In genomic region chr1:223763881-223764280, GRCh38 we compare ENCODE assay signal across 20 cellular contexts. TPM values are rescaled to one million over a fixed set of nuclear protein-coding genes. Genes with fewer than 3 reads are reported as not detected.
DNase-seq lines count a peak whose midpoint lies in the region; FAIRE-seq and TF ChIP-seq lines count a peak whose summit lies in the region.
"Had no signal": no experiment of that assay in that cellular context is flagged by ENCODE, and none has a peak within 500 bp of the region (broad histone marks: within the 10 kb centered on the region; RNA-seq: fewer than 3 reads in every experiment).

No MANE protein-coding gene starts in this region.

- 89% methylated on average over 4 of the region's 5 CpGs for WGBS in mesenchymal stem cell

- H3K27me3 ChIP-seq in left ventricle myocardium inferior (ENCODE audit: low read depth) (no peaks in the 10 kb centered on the region), astrocyte (ENCODE audit: insufficient read depth, low read length) (no peaks in the 10 kb centered on the region), mesenchymal stem cell (ENCODE audit: control insufficient read depth in 1 of 2, insufficient read depth in 1 of 2, low read length in 2 of 2) (no peaks in the 10 kb centered on the region)

- no peak overlapping the region for H3K4ac ChIP-seq in mesenchymal stem cell (ENCODE audit: low read depth in 1 of 2, low read length in 2 of 2)

- peak overlapping the region; percentile 71 for H3K27ac ChIP-seq in left ventricle myocardium inferior (replicated peaks)
- peak overlapping the region; percentile 8 for H3K27ac ChIP-seq in astrocyte (ENCODE audit: low read depth, low read length)
- no peak overlapping the region for H3K27ac ChIP-seq in mesenchymal stem cell (ENCODE audit: low read length, poor library complexity, severe bottlenecking)
- peak overlapping the region; percentile 73 for H3K27ac ChIP-seq in temporal lobe (ENCODE audit: low read depth, low read length)

- H3K4me3 Mint-ChIP-seq in astrocyte (ENCODE audit: unreplicated experiment) = no peak overlapping the region
- H3K4me3 Mint-ChIP-seq: CD4-positive, CD25-positive, alpha-beta regulatory T cell had no signal

- H2AK5ac ChIP-seq in mesenchymal stem cell (ENCODE audit: low read length, severe bottlenecking) = no peak overlapping the region

- no peak overlapping the region for H4K8ac ChIP-seq in mesenchymal stem cell (ENCODE audit: low read length)

- H3K4me1 ChIP-seq in left ventricle myocardium inferior = peaks cover 10% of the 10 kb centered on the region
- H3K4me1 ChIP-seq in astrocyte (ENCODE audit: insufficient read depth, low read length) = peaks cover 7% of the 10 kb centered on the region
- peaks cover 4% of the 10 kb centered on the region for H3K4me1 ChIP-seq in mesenchymal stem cell (ENCODE audit: control insufficient read depth, insufficient read depth, low read depth, low read length)

- H3K9me3 Mint-ChIP-seq in astrocyte (ENCODE audit: unreplicated experiment) = peaks cover 2% of the 10 kb centered on the region
- H3K9me3 Mint-ChIP-seq: CD4-positive, CD25-positive, alpha-beta regulatory T cell had no signal

- no peaks in the 10 kb centered on the region for H3K27me3 Mint-ChIP-seq in astrocyte (ENCODE audit: low read depth, unreplicated experiment)
- H3K27me3 Mint-ChIP-seq: CD4-positive, CD25-positive, alpha-beta regulatory T cell had no signal

- H3K9me3 ChIP-seq in left ventricle myocardium inferior (replicated peaks) (no peaks in the 10 kb centered on the region), astrocyte (ENCODE audit: insufficient read depth, low read depth, low read length) (no peaks in the 10 kb centered on the region), mesenchymal stem cell (ENCODE audit: control insufficient read depth, low read length) (no peaks in the 10 kb centered on the region)

- H3K36me3 ChIP-seq in left ventricle myocardium inferior = peaks cover 83% of the 10 kb centered on the region
- H3K36me3 ChIP-seq in astrocyte (ENCODE audit: insufficient read depth, low read length) = peaks cover 73% of the 10 kb centered on the region
- H3K36me3 ChIP-seq in mesenchymal stem cell (ENCODE audit: control insufficient read depth in 1 of 2, insufficient read depth in 2 of 2, low read depth in 1 of 2, low read length in 2 of 2) = peaks cover 54 to 83% of the 10 kb centered on the region in 2 experiments

- H3K4me2 ChIP-seq in astrocyte (ENCODE audit: low read length) (no peak overlapping the region), mesenchymal stem cell (ENCODE audit: low read length, poor library complexity, severe bottlenecking) (no peak overlapping the region)

- intact Hi-C loops in left ventricle myocardium inferior (cut with micrococcal nuclease) (no loop called here), cardiac septum (cut with DNase I) (no loop called here)

- H3K79me1 ChIP-seq in mesenchymal stem cell (replicated peaks; ENCODE audit: low read length, poor library complexity, severe bottlenecking) = peaks cover 28% of the 10 kb centered on the region

- H2BK12ac ChIP-seq in mesenchymal stem cell (ENCODE audit: low read length in 2 of 2) = no peak overlapping the region

- H3K27ac Mint-ChIP-seq in astrocyte (ENCODE audit: unreplicated experiment) = peak overlapping the region; percentile 91

- H2AFZ ChIP-seq in astrocyte (ENCODE audit: low read depth, low read length) (no peak overlapping the region), mesenchymal stem cell (ENCODE audit: low read depth, low read length) (no peak overlapping the region)
- H2AFZ ChIP-seq: GM23248 had no signal

- peaks cover 11% of the 10 kb centered on the region for H3K79me2 ChIP-seq in astrocyte (ENCODE audit: insufficient read depth, low read length)

- H2BK15ac ChIP-seq in mesenchymal stem cell (ENCODE audit: low read depth, poor library complexity, severe bottlenecking) = no peak overlapping the region

- no peak overlapping the region for H4K91ac ChIP-seq in mesenchymal stem cell (ENCODE audit: low read length)

- H3K36me3 Mint-ChIP-seq in astrocyte (ENCODE audit: low read depth, unreplicated experiment) = peaks cover 39% of the 10 kb centered on the region

- no peak overlapping the region for H3K14ac ChIP-seq in mesenchymal stem cell (ENCODE audit: low read length in 2 of 2)

- DNase-seq in left ventricle myocardium inferior = no peak
- DNase-seq in cardiac septum (ENCODE audit: low spot score) = no peak
- no peak for DNase-seq in astrocyte (ENCODE audit: low read depth)
- DNase-seq in mesenchymal stem cell = no peak
- no peak for DNase-seq in NCI-H1417 (lab: John Stamatoyannopoulos, UW)
- no peak for DNase-seq in NCI-H2227 treated with DMSO at 0.1 percent for 48 hours (lab: John Stamatoyannopoulos, UW)
- no peak for DNase-seq in HK-2 (ENCODE audit: unreplicated experiment)
- DNase-seq: CD4-positive, CD25-positive, alpha-beta regulatory T cell; DND-41; GDM1; GM23248; NCI-H1092; NCI-H1694 treated with DMSO at 0.1 percent for 48 hours; SHP77 had no signal

- H2BK120ac ChIP-seq in mesenchymal stem cell (ENCODE audit: low read depth, low read length) = no peak overlapping the region

- H3K4me3 ChIP-seq in left ventricle myocardium inferior = no peak overlapping the region
- no peak overlapping the region for H3K4me3 ChIP-seq in astrocyte (ENCODE audit: insufficient read depth, low read depth, low read length)
- no peak overlapping the region for H3K4me3 ChIP-seq in mesenchymal stem cell (ENCODE audit: insufficient read depth in 1 of 2, low read depth in 1 of 2, low read length in 2 of 2)
- H3K4me3 ChIP-seq: GM23248, K562 had no signal

- H4K20me1 ChIP-seq in astrocyte (ENCODE audit: insufficient read depth, low read length) = peaks cover 17% of the 10 kb centered on the region

- FAIRE-seq in astrocyte (lab: Jason Lieb, UNC) = no peak
- FAIRE-seq: D721Med, GM12892, GM19239, K562, RCC 7860 had no signal

- H2BK5ac ChIP-seq in mesenchymal stem cell (ENCODE audit: low read depth, low read length, poor library complexity, severe bottlenecking) = no peak overlapping the region

- H3K23ac ChIP-seq in mesenchymal stem cell (ENCODE audit: low read length in 2 of 2) = peak overlapping the region in 1 of 2 experiments; percentile 42

- TF ChIP-seq CTCF in left ventricle myocardium inferior (IDR thresholded peaks at IDR 0.05; ENCODE audit: borderline replicate concordance) (no peak), astrocyte (IDR thresholded peaks at IDR 0.05; ENCODE audit: insufficient read depth, low read depth, low read length) (no peak)

- H3K9ac ChIP-seq in astrocyte (ENCODE audit: low read length) (no peak overlapping the region), mesenchymal stem cell (ENCODE audit: low read length) (peak overlapping the region; percentile 32)
- H3K9ac ChIP-seq: GM23248 had no signal

- no peak overlapping the region for H3K18ac ChIP-seq in mesenchymal stem cell (ENCODE audit: low read depth in 1 of 2, low read length in 2 of 2)

- peaks cover 23% of the 10 kb centered on the region for H3K4me1 Mint-ChIP-seq in astrocyte (ENCODE audit: low read depth, unreplicated experiment)

RNA-seq across cellular contexts. Expression of gene CAPN2, which starts 51.5 kb away (rescaled TPM):
- total RNA-seq in left ventricle myocardium inferior = 65.3 TPM
- 80.0 TPM for total RNA-seq in cardiac septum
- 340 and 391 TPM in 2 replicates for total RNA-seq in astrocyte
- polyA plus RNA-seq in mesenchymal stem cell (2013, experiment 1 of 2) = 247 TPM
- polyA plus RNA-seq in mesenchymal stem cell (2013, experiment 2 of 2) = 249 TPM
- 42.0 TPM for total RNA-seq in temporal lobe
